ENCODE assay signal across 14 cellular contexts in genomic region chr1:183418696-183419095, GRCh38. TPM values are rescaled to one million over a fixed set of nuclear protein-coding genes. Genes with fewer than 3 reads are reported as not detected.
DNase-seq lines count a peak whose midpoint lies in the region; TF ChIP-seq lines count a peak whose summit lies in the region.
"Had no signal": no experiment of that assay in that cellular context is flagged by ENCODE, and none has a peak within 500 bp of the region (broad histone marks: within the 10 kb centered on the region; RNA-seq: fewer than 3 reads in every experiment).

No MANE protein-coding gene starts in this region.

- H2BK15ac ChIP-seq in neuronal stem cell (ENCODE audit: low read length): no peak overlapping the region

- no peaks in the 10 kb centered on the region; the same call in 1 of the 2 replicates for H3K4me1 ChIP-seq in ES-I3 (ENCODE audit: insufficient read depth, low read length)
- H3K4me1 ChIP-seq in neuronal stem cell (ENCODE audit: control insufficient read depth in 2 of 2, insufficient read depth in 1 of 2, low read depth in 1 of 2, low read length in 2 of 2): peaks cover 3 to 4% of the 10 kb centered on the region in 2 donors
- H3K4me1 ChIP-seq in trophoblast cell (ENCODE audit: control insufficient read depth in 1 of 2, insufficient read depth in 2 of 2, low read length in 2 of 2): peaks cover 6 to 8% of the 10 kb centered on the region in 2 experiments

- H3K79me2 ChIP-seq in trophoblast cell (ENCODE audit: control insufficient read depth, insufficient read depth, low read length, poor library complexity): no peaks in the 10 kb centered on the region

- peaks cover 17% of the 10 kb centered on the region for H3K27me3 Mint-ChIP-seq in glutamatergic neuron (ENCODE audit: unreplicated experiment)

- H3K27me3 ChIP-seq in neuronal stem cell (ENCODE audit: control insufficient read depth in 3 of 3, insufficient read depth in 3 of 3, low read depth in 1 of 3, low read length in 3 of 3) (peaks cover 5 to 67% (median 24%) of the 10 kb centered on the region in 3 experiments), trophoblast cell (ENCODE audit: insufficient read depth, low read length) (no peaks in the 10 kb centered on the region)
- H3K27me3 ChIP-seq: vagina had no signal

- H4K12ac ChIP-seq in trophoblast cell (ENCODE audit: low read depth, low read length): no peak overlapping the region

- no peak overlapping the region for H3K4ac ChIP-seq in neuronal stem cell (ENCODE audit: low read length)
- H3K4ac ChIP-seq in trophoblast cell (ENCODE audit: low read depth, low read length): no peak overlapping the region

- no peaks in the 10 kb centered on the region for H3K9me3 ChIP-seq in ES-I3 (ENCODE audit: control insufficient read depth, insufficient read depth, low read length)
- H3K9me3 ChIP-seq in SK-N-MC (ENCODE audit: low read depth, low read length): no peaks in the 10 kb centered on the region
- H3K9me3 ChIP-seq in neuronal stem cell (replicated peaks in 1 of 2; ENCODE audit: control insufficient read depth in 2 of 2, insufficient read depth in 1 of 2, low read depth in 1 of 2, low read length in 2 of 2): no peaks in the 10 kb centered on the region
- H3K9me3 ChIP-seq in trophoblast cell (ENCODE audit: insufficient read depth, low read depth, low read length): no peaks in the 10 kb centered on the region
- H3K9me3 ChIP-seq: adrenal gland, vagina had no signal

- H3K9ac ChIP-seq in ES-I3 (ENCODE audit: low read depth, low read length) (peak overlapping the region; percentile 51; the same call in 1 of the 2 replicates), SK-N-MC (ENCODE audit: insufficient read length) (no peak overlapping the region), neuronal stem cell (ENCODE audit: low read depth, low read length, poor library complexity) (no peak overlapping the region), trophoblast cell (ENCODE audit: low read length) (no peak overlapping the region)

- no peak overlapping the region for H3K27ac ChIP-seq in SK-N-MC
- no peak overlapping the region for H3K27ac ChIP-seq in neuronal stem cell (replicated peaks; ENCODE audit: low read length)
- no peak overlapping the region for H3K27ac ChIP-seq in trophoblast cell (ENCODE audit: low read depth, low read length)
- H3K27ac ChIP-seq in coronary artery: no peak overlapping the region
- H3K27ac ChIP-seq: vagina had no signal

- H2BK12ac ChIP-seq in neuronal stem cell (ENCODE audit: low read length) (no peak overlapping the region), trophoblast cell (ENCODE audit: low read length) (no peak overlapping the region)

- H3K36me3 Mint-ChIP-seq in glutamatergic neuron (ENCODE audit: unreplicated experiment): peaks cover 4% of the 10 kb centered on the region

- peak overlapping the region; percentile 84 for H2AFZ ChIP-seq in neuronal stem cell (ENCODE audit: low read length)
- no peak overlapping the region for H2AFZ ChIP-seq in trophoblast cell (ENCODE audit: insufficient read depth, low read length, poor library complexity)

- H2AK5ac ChIP-seq in neuronal stem cell (ENCODE audit: low read depth, low read length) (no peak overlapping the region), trophoblast cell (ENCODE audit: low read length) (no peak overlapping the region)

- H3K36me3 ChIP-seq in ES-I3 (ENCODE audit: insufficient read depth, low read length) (no peaks in the 10 kb centered on the region), SK-N-MC (ENCODE audit: insufficient read depth, low read length) (no peaks in the 10 kb centered on the region), neuronal stem cell (replicated peaks in 1 of 2; ENCODE audit: control insufficient read depth in 2 of 2, insufficient read depth in 2 of 2, low read length in 2 of 2) (no peaks in the 10 kb centered on the region), trophoblast cell (ENCODE audit: control insufficient read depth in 1 of 2, insufficient read depth in 2 of 2, low read length in 2 of 2) (no peaks in the 10 kb centered on the region)
- H3K36me3 ChIP-seq: adrenal gland, vagina had no signal

- no peak overlapping the region for H4K8ac ChIP-seq in neuronal stem cell (ENCODE audit: low read depth, low read length)
- no peak overlapping the region for H4K8ac ChIP-seq in trophoblast cell (ENCODE audit: low read depth, low read length)

- TF ChIP-seq CTCF in glutamatergic neuron (IDR thresholded peaks at IDR 0.05; ENCODE audit: partially characterized antibody, unreplicated experiment) (no peak), coronary artery (IDR thresholded peaks at IDR 0.05) (no peak)

- peaks cover 15% of the 10 kb centered on the region for H3K4me1 Mint-ChIP-seq in glutamatergic neuron (ENCODE audit: low read depth, unreplicated experiment)

- H3K9me3 Mint-ChIP-seq in glutamatergic neuron (ENCODE audit: unreplicated experiment): peaks cover 12% of the 10 kb centered on the region

- H3K4me2 ChIP-seq in neuronal stem cell (ENCODE audit: insufficient read depth, low read length, poor library complexity, severe bottlenecking) (no peak overlapping the region), trophoblast cell (ENCODE audit: low read length) (no peak overlapping the region)

- no peak overlapping the region for H3K14ac ChIP-seq in neuronal stem cell (ENCODE audit: low read length)
- H3K14ac ChIP-seq in trophoblast cell (ENCODE audit: low read length): no peak overlapping the region

- no peaks in the 10 kb centered on the region for H3K79me1 ChIP-seq in neuronal stem cell (ENCODE audit: low read depth, low read length)
- no peaks in the 10 kb centered on the region for H3K79me1 ChIP-seq in trophoblast cell (ENCODE audit: low read length)

- H2BK120ac ChIP-seq in neuronal stem cell (ENCODE audit: low read depth, low read length): no peak overlapping the region
- no peak overlapping the region for H2BK120ac ChIP-seq in trophoblast cell (ENCODE audit: insufficient read depth, low read length, poor library complexity)

- H3K4me3 Mint-ChIP-seq in glutamatergic neuron (ENCODE audit: unreplicated experiment): peak overlapping the region; percentile 97

- no CpG with 5 or more reads among the region's 6 CpGs for WGBS in neuronal stem cell (ENCODE audit: extremely low coverage in 2 of 2, insufficient read length in 2 of 2, insufficient replicate concordance in 1 of 2), 2 donors
- WGBS in trophoblast cell (ENCODE audit: extremely low coverage, insufficient coverage, insufficient read length): no CpG with 5 or more reads among the region's 6 CpGs

- no peak overlapping the region for H3K18ac ChIP-seq in neuronal stem cell (ENCODE audit: low read length)
- H3K18ac ChIP-seq in trophoblast cell (ENCODE audit: low read length): no peak overlapping the region

- H3K4me3 ChIP-seq in SK-N-MC: peak overlapping the region; percentile 71; the same call in 1 of the 2 replicates
- no peak overlapping the region for H3K4me3 ChIP-seq in neuronal stem cell (ENCODE audit: low read length in 2 of 2)
- no peak overlapping the region for H3K4me3 ChIP-seq in trophoblast cell (ENCODE audit: low read depth, low read length)
- H3K4me3 ChIP-seq in coronary artery: no peak overlapping the region

- H4K91ac ChIP-seq in neuronal stem cell (ENCODE audit: low read depth, low read length, poor library complexity): no peak overlapping the region
- no peak overlapping the region for H4K91ac ChIP-seq in trophoblast cell (ENCODE audit: low read depth, low read length)

- DNase-seq in SK-N-MC (ENCODE audit: low read depth, low spot score) (no peak), glutamatergic neuron (no peak), neuronal stem cell (ENCODE audit: low spot score) (no peak), trophoblast cell (no peak), NCI-H524 treated with DMSO at 0.1 percent for 48 hours (lab: John Stamatoyannopoulos, UW) (no peak), coronary artery (ENCODE audit: low spot score) (no peak)
- DNase-seq: activated CD4-positive, alpha-beta T cell treated with anti-CD3 and anti-CD28 coated beads for 1 hour; GDM1; NCI-H1436 treated with DMSO at 0.1 percent for 48 hours; stimulated activated CD4-positive, alpha-beta T cell treated with anti-CD3 and anti-CD28 coated beads, Interleukin-1b, Interleukin-23, amount 100 ng/mL, for 48 hours; stimulated activated CD8-positive, alpha-beta memory T cell treated with anti-CD3 and anti-CD28 coated beads, Interleukin-4, amount 100 ng/mL, for 48 hours had no signal

- H2BK5ac ChIP-seq in neuronal stem cell (ENCODE audit: low read length): no peak overlapping the region
- H2BK5ac ChIP-seq in trophoblast cell (ENCODE audit: low read depth, low read length, poor library complexity): no peak overlapping the region

- H3K23ac ChIP-seq in neuronal stem cell (ENCODE audit: low read depth, low read length, poor library complexity) (no peak overlapping the region), trophoblast cell (ENCODE audit: low read length) (no peak overlapping the region)

- H3K27ac Mint-ChIP-seq in glutamatergic neuron (ENCODE audit: unreplicated experiment): peak overlapping the region; percentile 91

RNA-seq across cellular contexts. Expression of gene NMNAT2, which starts 0.5 kb away (rescaled TPM):
- total RNA-seq in glutamatergic neuron (ENCODE audit: unreplicated experiment): 76.4 TPM
- polyA plus RNA-seq in neuronal stem cell (2013, experiment 1 of 2): 0.45 TPM
- polyA plus RNA-seq in neuronal stem cell (2013, experiment 2 of 2): 0.89 TPM
- 39.8 and 40.2 TPM in 2 replicates for polyA plus RNA-seq in trophoblast cell (2013)

RNA-seq across cellular contexts. Expression of gene SMG7, which starts 53.6 kb away (rescaled TPM):
- 66.2 TPM for total RNA-seq in glutamatergic neuron (ENCODE audit: unreplicated experiment)
- 42.8 TPM for polyA plus RNA-seq in neuronal stem cell (2013, experiment 1 of 2)
- polyA plus RNA-seq in neuronal stem cell (2013, experiment 2 of 2): 44.2 TPM
- 104 and 105 TPM in 2 replicates for polyA plus RNA-seq in trophoblast cell (2013)
